Comparison of ENCODE assay signal across 8 cellular contexts in the genomic region with DNA sequence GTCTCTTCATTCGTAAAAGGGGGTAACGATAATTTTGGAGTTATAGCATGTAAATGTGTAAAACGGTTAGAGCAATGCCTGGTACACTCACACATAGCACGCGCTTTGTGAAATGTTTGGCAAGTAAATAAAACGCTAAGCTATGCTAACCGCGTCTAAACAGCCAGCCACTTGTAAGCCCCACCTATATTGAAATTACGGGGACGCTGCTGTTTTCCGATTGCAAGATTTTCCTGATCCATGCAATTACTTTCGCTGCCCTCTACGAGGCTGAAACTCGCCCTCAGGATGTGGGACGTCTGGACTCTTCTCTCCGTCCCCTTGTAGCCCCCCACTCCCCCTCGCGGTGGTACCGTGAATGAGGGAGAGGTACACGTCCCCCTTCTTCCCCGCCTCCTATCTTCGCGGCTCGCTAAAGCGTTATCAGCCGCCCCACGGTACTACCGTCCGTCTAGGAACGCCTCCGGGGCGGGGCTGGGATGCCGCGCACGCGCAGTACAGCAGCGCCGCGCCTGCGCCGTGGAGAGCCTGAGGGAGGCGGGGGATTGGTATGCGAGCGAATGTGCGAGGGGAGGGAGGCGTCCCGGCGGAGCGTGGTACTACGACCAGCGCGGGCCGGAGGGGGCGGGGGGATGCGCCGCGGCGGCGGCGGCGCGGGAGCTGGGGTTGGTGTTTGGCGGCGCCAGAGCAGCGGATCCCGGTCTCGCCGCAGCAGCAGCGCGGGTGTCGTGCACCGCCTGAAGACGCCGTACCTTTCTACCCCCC. TPM values are rescaled to one million over a fixed set of nuclear protein-coding genes. Genes with fewer than 3 reads are reported as not detected.
DNase-seq lines count a peak whose midpoint lies in the region; ATAC-seq, FAIRE-seq and TF ChIP-seq lines count a peak whose summit lies in the region.

STIM2 (plus strand) TSS at position 685 of the 765 bp plus-strand sequence.

- H3K4me3 ChIP-seq in OCI-LY7 (ENCODE audit: low read depth, low read length, poor library complexity, severe bottlenecking), result peak within 1 kb of the TSS; percentile 93
- H3K4me3 ChIP-seq in endothelial cell of umbilical vein (replicated peaks in 1 of 3; ENCODE audit: insufficient read depth in 1 of 3, low read depth in 1 of 3, low read length in 3 of 3), result peak within 1 kb of the TSS; percentile 47 to 98 (median 98)

- DNase-seq in DMS114 treated with DMSO at 0.1 percent for 48 hours (lab: John Stamatoyannopoulos, UW; ENCODE audit: unreplicated experiment) (peak; percentile 92), HuH-7.5 (ENCODE audit: low spot score) (peak; percentile 84), OCI-LY7 (ENCODE audit: low spot score) (peak; percentile 98), activated T-cell treated with anti-CD3 and anti-CD28 coated beads for 1 hour (ENCODE audit: low read depth) (peak; percentile 97), endothelial cell of umbilical vein (ENCODE audit: low read depth, low spot score) (peak; percentile 99), middle frontal gyrus (ENCODE audit: extremely low spot score, low spot score) (peak; percentile 96)
- peak; percentile 95 to 97 for DNase-seq in stimulated activated CD8-positive, alpha-beta memory T cell treated with anti-CD3 and anti-CD28 coated beads, Interleukin-2, amount 100 ng/mL, for 48 hours (ENCODE audit: low read depth in 2 of 2)

- intact Hi-C loops in OCI-LY7 (cut with micrococcal nuclease; ENCODE audit: unreplicated experiment), result loop anchor here (1.0 to 5.0 kb wide), 9 partner anchors 29 to 401 kb away; no protein-coding TSS in a partner anchor
- intact Hi-C loops in endothelial cell of umbilical vein (cut with micrococcal nuclease), result loop anchor here (1.0 to 5.0 kb wide), 7 partner anchors 48 to 998 kb away; partner anchors contain the start of genes RBPJ, SEL1L3 and TBC1D19

- H4K20me1 ChIP-seq in OCI-LY7 (ENCODE audit: insufficient read depth, low read length), result peaks cover 27% of the 10 kb centered on the region
- H4K20me1 ChIP-seq in endothelial cell of umbilical vein (replicated peaks; ENCODE audit: control insufficient read depth, extremely low read depth, insufficient read depth, low read length), result no peaks in the 10 kb centered on the region

- H3K4me2 ChIP-seq in OCI-LY7 (ENCODE audit: low read length), result peak within 1 kb of the TSS; percentile 92
- H3K4me2 ChIP-seq in endothelial cell of umbilical vein (ENCODE audit: insufficient read depth, low read length), result peak within 1 kb of the TSS; percentile 99

- H3K9ac ChIP-seq in endothelial cell of umbilical vein (replicated peaks; ENCODE audit: extremely low read depth, insufficient read depth, low read length), result peak within 1 kb of the TSS; percentile 74

- no peaks in the 10 kb centered on the region for H3K9me2 ChIP-seq in OCI-LY7 (ENCODE audit: insufficient read depth, low read length)

- no TSS peak for BruUV-seq in OCI-LY7 (replicated peaks; lab: Mats Ljungman, UMichigan)
- no TSS peak for BruUV-seq in endothelial cell of umbilical vein (replicated peaks; lab: Mats Ljungman, UMichigan)

- peak within 1 kb of the TSS; percentile 87 for H3K27ac ChIP-seq in OCI-LY7 (ENCODE audit: low read depth, low read length, poor library complexity, severe bottlenecking)
- peak within 1 kb of the TSS; percentile 46 for H3K27ac ChIP-seq in endothelial cell of umbilical vein (ENCODE audit: insufficient read depth, low read depth, low read length)

- H2AFZ ChIP-seq in OCI-LY7 (ENCODE audit: low read length), result no peak within 1 kb of the TSS; the same call in 1 of the 2 replicates
- peak within 1 kb of the TSS; percentile 98 for H2AFZ ChIP-seq in endothelial cell of umbilical vein (ENCODE audit: low read depth, low read length)

- no peak for TF ChIP-seq POLR2A in endothelial cell of umbilical vein (IDR thresholded peaks at IDR 0.05; ENCODE audit: low read depth, low read length)

- H3K4me1 ChIP-seq in OCI-LY7 (ENCODE audit: insufficient read depth, low read length, poor library complexity, severe bottlenecking) (peaks cover 33% of the 10 kb centered on the region), endothelial cell of umbilical vein (ENCODE audit: control insufficient read depth, extremely low read depth, insufficient read depth, low read length) (peaks cover 36% of the 10 kb centered on the region)

- H3K9me3 ChIP-seq in OCI-LY7 (ENCODE audit: low read length) (no peaks in the 10 kb centered on the region), endothelial cell of umbilical vein (replicated peaks; ENCODE audit: control insufficient read depth, insufficient read depth, low read length) (no peaks in the 10 kb centered on the region)

- peak; percentile 61 for ATAC-seq in GM21526 (IDR thresholded peaks at IDR 0.05; ENCODE audit: low FRiP score, unreplicated experiment)

- POLR2A ChIA-PET in OCI-LY7 (lab: Charles Lee), result interaction anchor here (0.6 to 11.9 kb wide), 22 partner anchors 12 to 995 kb away, joined by 3 to 440 read pairs (median 4); partner anchors contain the start of gene TBC1D19
- POLR2A ChIA-PET in endothelial cell of umbilical vein (lab: Charles Lee), result no interaction called here

- H3K79me2 ChIP-seq in OCI-LY7 (ENCODE audit: insufficient read depth, low read depth, low read length) (peaks cover 62% of the 10 kb centered on the region), endothelial cell of umbilical vein (ENCODE audit: control insufficient read depth, insufficient read depth, low read length) (peaks cover 15% of the 10 kb centered on the region)

- peak; percentile 79 for FAIRE-seq in endothelial cell of umbilical vein (lab: Jason Lieb, UNC)

- peaks cover 0 to 7% of the 10 kb centered on the region in 2 experiments for H3K27me3 ChIP-seq in endothelial cell of umbilical vein (ENCODE audit: control insufficient read depth in 2 of 2, insufficient read depth in 2 of 2, low read length in 2 of 2)

- dilution Hi-C loops in endothelial cell of umbilical vein (cut with MboI; ENCODE audit: extremely low pct_ligation_motif_present, low sequenced_read_pairs), result no loop called here

- CTCF ChIA-PET in OCI-LY7 (lab: Charles Lee; ENCODE audit: unreplicated experiment) (interaction anchor here (0.5 to 1.4 kb wide), 4 partner anchors 27 to 141 kb away, joined by 3 to 6 read pairs (median 4); no protein-coding TSS in a partner anchor), endothelial cell of umbilical vein (lab: Charles Lee) (interaction anchor here (0.6 to 2.7 kb wide), 17 partner anchors 12 to 873 kb away, joined by 3 to 16 read pairs (median 4); no protein-coding TSS in a partner anchor)

- peaks cover 32% of the 10 kb centered on the region for H3K36me3 ChIP-seq in OCI-LY7 (ENCODE audit: insufficient read depth, low read length)
- H3K36me3 ChIP-seq in endothelial cell of umbilical vein (ENCODE audit: control insufficient read depth in 2 of 2, extremely low read depth in 1 of 2, insufficient read depth in 2 of 2, low read length in 2 of 2), result no peaks in the 10 kb centered on the region

- H3K9me1 ChIP-seq in endothelial cell of umbilical vein (replicated peaks; ENCODE audit: control insufficient read depth, extremely low read depth, insufficient read depth, low read length), result no peaks in the 10 kb centered on the region

- TF ChIP-seq CTCF in OCI-LY7 (conservative IDR thresholded peaks at IDR 0.05; ENCODE audit: low read length) (peak; percentile 76), endothelial cell of umbilical vein (IDR thresholded peaks at IDR 0.05; ENCODE audit: extremely low read depth in 1 of 2, insufficient read depth in 1 of 2, low read depth in 1 of 2, low read length in 2 of 2) (peak in 1 of 2 donors; percentile 45)

TF ChIP-seq in endothelial cell of umbilical vein, 7 proteins besides CTCF, POLR2A, EP300 and RAD21:
- TF ChIP-seq JUN (IDR thresholded peaks at IDR 0.05; ENCODE audit: borderline replicate concordance, insufficient read depth, insufficient read length, low read depth), result no peak
- peak; percentile 63 for TF ChIP-seq POLR2AphosphoS5 (IDR thresholded peaks at IDR 0.05; ENCODE audit: insufficient read depth, low read depth, low read length)
- TF ChIP-seq FOS (IDR thresholded peaks at IDR 0.05; ENCODE audit: borderline replicate concordance, insufficient read depth, low read length), result no peak
- TF ChIP-seq, protein P1, sequence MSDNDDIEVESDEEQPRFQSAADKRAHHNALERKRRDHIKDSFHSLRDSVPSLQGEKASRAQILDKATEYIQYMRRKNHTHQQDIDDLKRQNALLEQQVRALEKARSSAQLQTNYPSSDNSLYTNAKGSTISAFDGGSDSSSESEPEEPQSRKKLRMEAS (IDR thresholded peaks at IDR 0.05; ENCODE audit: insufficient read depth, insufficient read length), result peak; percentile 12
- no peak for TF ChIP-seq MYC (IDR thresholded peaks at IDR 0.05; ENCODE audit: low read depth, low read length)
- no peak for TF ChIP-seq EZH2 (IDR thresholded peaks at IDR 0.05; ENCODE audit: borderline replicate concordance, low read depth, low read length, severe bottlenecking)
- TF ChIP-seq GATA2 (IDR thresholded peaks at IDR 0.05; ENCODE audit: insufficient read depth, insufficient read length, low read depth, low read length), result peak; percentile 32

RNA-seq across cellular contexts. Expression of gene STIM2, which starts in this region (rescaled TPM):
- total RNA-seq in OCI-LY7 (2014; rRNA removed; shearing (Covaris generic)), result 108 and 122 TPM in 2 replicates
- total RNA-seq in OCI-LY7 (2022), result 309 and 368 TPM in 2 replicates
- total RNA-seq in endothelial cell of umbilical vein, result 21.2 and 23.6 TPM in 2 replicates
- polyA plus RNA-seq in endothelial cell of umbilical vein, result 21.0 and 25.0 TPM in 2 replicates
- polyA plus RNA-seq in endothelial cell of umbilical vein (2011; cell fraction: cytosol; rRNA removed), result 10.8 and 11.2 TPM in 2 replicates
- 43.9 and 48.7 TPM in 2 replicates for polyA plus RNA-seq in endothelial cell of umbilical vein (2011; cell fraction: nucleus; rRNA removed)
- polyA plus RNA-seq in endothelial cell of umbilical vein (2012), result 9.6 and 13.1 TPM in 2 replicates
- polyA minus RNA-seq in endothelial cell of umbilical vein, result 20.1 and 20.2 TPM in 2 replicates
- polyA minus RNA-seq in endothelial cell of umbilical vein (2011; cell fraction: cytosol; rRNA and poly(A)+ RNA removed), result 7.6 TPM
- 34.5 and 40.2 TPM in 2 replicates for polyA minus RNA-seq in endothelial cell of umbilical vein (2011; cell fraction: nucleus; rRNA and poly(A)+ RNA removed)

Comparison
In these comparisons a context has a peak if more than half of its experiments do, and no peak if none do; other contexts are left out.
1. Peak in every context shown above with its lines: DNase-seq, ATAC-seq, H3K4me3 ChIP-seq and H3K27ac ChIP-seq.